Comparison of ENCODE assay signal across 15 cellular contexts in the genomic region with DNA sequence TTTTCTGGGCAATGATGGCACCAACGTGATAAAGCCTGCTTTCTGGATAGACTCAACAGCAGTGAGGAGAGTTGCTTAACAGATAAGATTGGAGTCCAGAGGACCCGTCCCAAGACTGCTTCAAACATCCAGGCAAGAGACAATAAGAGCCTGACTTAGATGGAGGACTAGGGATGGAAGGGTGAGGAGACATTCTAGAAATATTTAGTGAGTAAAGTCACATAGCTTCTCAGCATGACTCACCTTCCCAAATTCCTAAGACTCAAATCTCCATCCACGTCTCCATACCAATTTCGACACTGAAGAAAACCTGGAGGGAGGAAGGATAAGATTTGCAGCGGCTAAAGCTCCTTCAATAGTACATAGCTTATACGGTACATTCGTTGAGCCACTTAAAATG.
DNase-seq lines count a peak whose midpoint lies in the region; ATAC-seq, FAIRE-seq and TF ChIP-seq lines count a peak whose summit lies in the region.
"Had no signal": no experiment of that assay in that cellular context is flagged by ENCODE, and none has a peak within 500 bp of the region (broad histone marks: within the 10 kb centered on the region; RNA-seq: fewer than 3 reads in every experiment).

No MANE protein-coding gene starts in this region.

- no peak for ATAC-seq in GM18873 (IDR thresholded peaks at IDR 0.05; ENCODE audit: low FRiP score, unreplicated experiment)
- ATAC-seq: activated CD4-positive, CD25-positive, alpha-beta regulatory T cell treated with anti-CD3 and anti-CD28 coated beads, Interleukin-2, amount 50 U/mL, for 24 hours; left lung; right cardiac atrium had no signal

- H2AFZ ChIP-seq in astrocyte (ENCODE audit: low read depth, low read length), result no peak overlapping the region
- no peak overlapping the region for H2AFZ ChIP-seq in hepatocyte

- H4K20me1 ChIP-seq in astrocyte (ENCODE audit: insufficient read depth, low read length), result no peaks in the 10 kb centered on the region
- no peaks in the 10 kb centered on the region for H4K20me1 ChIP-seq in hepatocyte (ENCODE audit: insufficient read depth, poor library complexity, severe bottlenecking)

- H3K4me1 Mint-ChIP-seq in MCF 10A (ENCODE audit: insufficient read depth, unreplicated experiment) (peaks cover 86% of the 10 kb centered on the region), astrocyte (ENCODE audit: low read depth, unreplicated experiment) (peaks cover 88% of the 10 kb centered on the region)

- POLR2A ChIA-PET in MCF 10A (lab: Yijun Ruan, JAX), result interaction anchor here (0.6 to 11.5 kb wide), 11 partner anchors 9 to 978 kb away, joined by 3 to 158 read pairs (median 7); a partner anchor contains a TSS

- no peaks in the 10 kb centered on the region for H3K27me3 Mint-ChIP-seq in MCF 10A (ENCODE audit: insufficient read depth, unreplicated experiment)
- no peaks in the 10 kb centered on the region for H3K27me3 Mint-ChIP-seq in astrocyte (ENCODE audit: low read depth, unreplicated experiment)

- peak overlapping the region; percentile 66 for H3K27ac Mint-ChIP-seq in MCF 10A (ENCODE audit: low read depth, unreplicated experiment)
- H3K27ac Mint-ChIP-seq in astrocyte (ENCODE audit: unreplicated experiment), result peak overlapping the region; percentile 98

- peak; percentile 88 for DNase-seq in MCF 10A (ENCODE audit: unreplicated experiment)
- DNase-seq in breast epithelium (ENCODE audit: low spot score in 2 of 2), result no peak
- peak; percentile 98 for DNase-seq in astrocyte (ENCODE audit: low read depth)
- peak; percentile 24 for DNase-seq in hepatocyte (ENCODE audit: low spot score)
- no peak for DNase-seq in activated CD8-positive, alpha-beta memory T cell treated with anti-CD3 and anti-CD28 coated beads, Interleukin-2, amount 50 U/mL, for 48 hours
- DNase-seq in activated naive CD4-positive, alpha-beta T cell (lab: John Stamatoyannopoulos, UW), result no peak
- DNase-seq in NCI-H1092 (lab: John Stamatoyannopoulos, UW), result no peak
- DNase-seq: activated gamma-delta T cell; effector memory CD4-positive, alpha-beta T cell; left lung; NCI-H2081 treated with DMSO at 0.1 percent for 48 hours; right cardiac atrium had no signal

- no peaks in the 10 kb centered on the region for H3K9me2 ChIP-seq in hepatocyte (replicated peaks; ENCODE audit: insufficient read depth)

- H3K4me2 ChIP-seq in astrocyte (ENCODE audit: low read length) (peak overlapping the region; percentile 75), hepatocyte (no peak overlapping the region)

- FAIRE-seq in astrocyte (lab: Jason Lieb, UNC), result peak; percentile 100
- FAIRE-seq: GM19239 had no signal

- peak overlapping the region; percentile 37 for H3K4me3 Mint-ChIP-seq in MCF 10A (ENCODE audit: unreplicated experiment)
- no peak overlapping the region for H3K4me3 Mint-ChIP-seq in astrocyte (ENCODE audit: unreplicated experiment)

- 56% methylated on average over 7 of the region's 7 CpGs for WGBS in hepatocyte (ENCODE audit: low lambda C conversion rate, missing lambda C conversion rate)

- no peaks in the 10 kb centered on the region for H3K4me1 ChIP-seq in breast epithelium
- H3K4me1 ChIP-seq in astrocyte (ENCODE audit: insufficient read depth, low read length), result peaks cover 76% of the 10 kb centered on the region
- peaks cover 19% of the 10 kb centered on the region for H3K4me1 ChIP-seq in hepatocyte (ENCODE audit: insufficient read depth)

- H3K27ac ChIP-seq in breast epithelium, result no peak overlapping the region
- peak overlapping the region; percentile 96 for H3K27ac ChIP-seq in astrocyte (ENCODE audit: low read depth, low read length)
- H3K27ac ChIP-seq in hepatocyte, result peak overlapping the region; percentile 22

- CTCF ChIA-PET in MCF 10A (lab: Yijun Ruan, JAX), result interaction anchor here (0.5 to 1.5 kb wide), 6 partner anchors 11 to 1016 kb away, joined by 3 to 9 read pairs (median 3); no protein-coding TSS in a partner anchor

- H3K9ac ChIP-seq in astrocyte (ENCODE audit: low read length), result peak overlapping the region; percentile 76

- no peaks in the 10 kb centered on the region for H3K9me3 Mint-ChIP-seq in MCF 10A (ENCODE audit: unreplicated experiment)
- H3K9me3 Mint-ChIP-seq in astrocyte (ENCODE audit: unreplicated experiment), result no peaks in the 10 kb centered on the region

- TF ChIP-seq CTCF in MCF 10A (IDR thresholded peaks at IDR 0.05; ENCODE audit: unreplicated experiment), result no peak
- TF ChIP-seq CTCF in breast epithelium (IDR thresholded peaks at IDR 0.05), result no peak
- TF ChIP-seq CTCF in astrocyte (IDR thresholded peaks at IDR 0.05; ENCODE audit: insufficient read depth, low read depth, low read length), result no peak
- TF ChIP-seq CTCF in hepatocyte (IDR thresholded peaks at IDR 0.05; ENCODE audit: poor library complexity), result no peak

- intact Hi-C loops in MCF 10A (cut with micrococcal nuclease), result loop anchor here (1.0 to 2.0 kb wide), 4 partner anchors 57 to 219 kb away; no protein-coding TSS in a partner anchor
- intact Hi-C loops in breast epithelium (cut with DNase I; ENCODE audit: low total_unique reads), result no loop called here

- H3K9me3 ChIP-seq in breast epithelium, result no peaks in the 10 kb centered on the region
- no peaks in the 10 kb centered on the region for H3K9me3 ChIP-seq in astrocyte (ENCODE audit: insufficient read depth, low read depth, low read length)
- no peaks in the 10 kb centered on the region for H3K9me3 ChIP-seq in hepatocyte (ENCODE audit: low read depth)
- H3K9me3 ChIP-seq: left lung had no signal

- H3K79me2 ChIP-seq in astrocyte (ENCODE audit: insufficient read depth, low read length), result no peaks in the 10 kb centered on the region
- H3K79me2 ChIP-seq in hepatocyte, result no peaks in the 10 kb centered on the region

- no peak overlapping the region for H3K4me3 ChIP-seq in breast epithelium
- H3K4me3 ChIP-seq in astrocyte (ENCODE audit: insufficient read depth, low read depth, low read length), result peak overlapping the region; percentile 12
- H3K4me3 ChIP-seq in hepatocyte, result no peak overlapping the region
- H3K4me3 ChIP-seq: left lung had no signal

- BruUV-seq in MCF 10A (replicated peaks; lab: Mats Ljungman, UMichigan), result TSS peak; percentile 59

- H3K36me3 ChIP-seq in breast epithelium, result no peaks in the 10 kb centered on the region
- H3K36me3 ChIP-seq in astrocyte (ENCODE audit: insufficient read depth, low read length), result no peaks in the 10 kb centered on the region
- no peaks in the 10 kb centered on the region for H3K36me3 ChIP-seq in hepatocyte (replicated peaks; ENCODE audit: insufficient read depth, low read depth)
- H3K36me3 ChIP-seq: left lung had no signal

- TF ChIP-seq POLR2A in breast epithelium (IDR thresholded peaks at IDR 0.05), result no peak

- H3K36me3 Mint-ChIP-seq in MCF 10A (ENCODE audit: insufficient read depth, unreplicated experiment) (peaks cover 7% of the 10 kb centered on the region), astrocyte (ENCODE audit: low read depth, unreplicated experiment) (no peaks in the 10 kb centered on the region)

- H3K27me3 ChIP-seq in breast epithelium (no peaks in the 10 kb centered on the region), astrocyte (ENCODE audit: insufficient read depth, low read length) (no peaks in the 10 kb centered on the region), hepatocyte (peaks cover 6% of the 10 kb centered on the region)
- H3K27me3 ChIP-seq: left lung had no signal

Comparison
In these comparisons a context has a peak if more than half of its experiments do, and no peak if none do; other contexts are left out.
1. DNase-seq: peak in MCF 10A (single experiment), astrocyte (single experiment) and hepatocyte (single experiment); none in breast epithelium (0 of 2), activated CD8-positive, alpha-beta memory T cell treated with anti-CD3 and anti-CD28 coated beads, Interleukin-2, amount 50 U/mL, for 48 hours (single experiment), activated naive CD4-positive, alpha-beta T cell (0 of 4) and NCI-H1092 (single experiment).
2. H3K27ac ChIP-seq: peak in astrocyte (single experiment) and hepatocyte (single experiment); none in breast epithelium (0 of 2).